ENCODE assay signal across 1 cellular context in genomic region chr17:44362479-44362963, GRCh38.
TF ChIP-seq lines count a peak whose summit lies in the region.

No MANE protein-coding gene starts in this region.

TF ChIP-seq in SK-N-SH treated with all-trans-retinoic acid at 6 μM for 48 hours, 23 proteins besides CTCF, POLR2A, EP300 and RAD21 (continued from another document):
- TF ChIP-seq TSHZ2 (CRISPR knock-in tag; IDR thresholded peaks at IDR 0.05): no peak
- TF ChIP-seq ZNF70 (CRISPR knock-in tag; IDR thresholded peaks at IDR 0.05): no peak
- TF ChIP-seq ZFP30 (CRISPR knock-in tag; IDR thresholded peaks at IDR 0.05): no peak
